8 cellular contexts compared by ENCODE assay signal in genomic region chr3:108588616-108589015, GRCh38. TPM values are rescaled to one million over a fixed set of nuclear protein-coding genes. Genes with fewer than 3 reads are reported as not detected.
DNase-seq lines count a peak whose midpoint lies in the region; ATAC-seq and TF ChIP-seq lines count a peak whose summit lies in the region.

No MANE protein-coding gene starts in this region.

- intact Hi-C loops in heart right ventricle (cut with DNase I), result no loop called here
- intact Hi-C loops in Right ventricle myocardium superior (cut with DNase I), result no loop called here
- intact Hi-C loops in left lung (cut with DNase I), result no loop called here

- H3K4me3 ChIP-seq in heart right ventricle (peak overlapping the region; percentile 55 to 86 (median 74)), left lung (peak overlapping the region; percentile 63 to 80), urinary bladder (ENCODE audit: low read depth, low read length) (peak overlapping the region; percentile 72)

- ATAC-seq in heart right ventricle (no peak), Right ventricle myocardium superior (ENCODE audit: poor library complexity) (no peak), left lung (no peak)
- no peak for ATAC-seq in activated T-helper 17 cell treated with anti-CD3 and anti-CD28 coated beads, Interleukin-2, amount 50 U/mL, for 72 hours (replicated peaks)

- TF ChIP-seq CTCF in heart right ventricle (IDR thresholded peaks at IDR 0.05), result no peak
- TF ChIP-seq CTCF in left lung (IDR thresholded peaks at IDR 0.05), result no peak

- no peaks in the 10 kb centered on the region for H3K27me3 ChIP-seq in heart right ventricle
- H3K27me3 ChIP-seq in left lung, result no peaks in the 10 kb centered on the region

- H3K27ac ChIP-seq in heart right ventricle (peak overlapping the region in 6 of 10 donors; percentile 83 to 98 (median 88)), left lung (peak overlapping the region; percentile 94), urinary bladder (ENCODE audit: low read depth) (no peak overlapping the region)

- H3K4me1 ChIP-seq in heart right ventricle, result peaks cover 2 to 30% (median 18%) of the 10 kb centered on the region in 9 donors
- peaks cover 3 to 20% of the 10 kb centered on the region in 2 donors for H3K4me1 ChIP-seq in left lung
- no peaks in the 10 kb centered on the region for H3K4me1 ChIP-seq in urinary bladder (ENCODE audit: insufficient read depth)

- peak overlapping the region; percentile 99 for H3K27ac Mint-ChIP-seq in activated T-helper 17 cell treated with anti-CD3 and anti-CD28 coated beads, Interleukin-2, amount 50 U/mL, for 72 hours

- peaks cover 26% of the 10 kb centered on the region for H3K4me1 Mint-ChIP-seq in activated T-helper 17 cell treated with anti-CD3 and anti-CD28 coated beads, Interleukin-2, amount 50 U/mL, for 72 hours

- no peaks in the 10 kb centered on the region for H3K9me3 Mint-ChIP-seq in activated T-helper 17 cell treated with anti-CD3 and anti-CD28 coated beads, Interleukin-2, amount 50 U/mL, for 72 hours

- H3K9me3 ChIP-seq in heart right ventricle (no peaks in the 10 kb centered on the region), left lung (no peaks in the 10 kb centered on the region)

- DNase-seq in heart right ventricle (no peak), Right ventricle myocardium superior (no peak), left lung (no peak), mucosa of gallbladder (ENCODE audit: low spot score) (no peak), dermis blood vessel endothelial cell (no peak), NCI-H774 (lab: John Stamatoyannopoulos, UW) (no peak)

- no peaks in the 10 kb centered on the region for H3K27me3 Mint-ChIP-seq in activated T-helper 17 cell treated with anti-CD3 and anti-CD28 coated beads, Interleukin-2, amount 50 U/mL, for 72 hours

- H3K36me3 ChIP-seq in heart right ventricle (peaks cover 0 to 10% (median 0%) of the 10 kb centered on the region in 9 donors), left lung (no peaks in the 10 kb centered on the region), urinary bladder (ENCODE audit: insufficient read depth) (no peaks in the 10 kb centered on the region)

- 2% methylated on average over 10 of the region's 10 CpGs for WGBS in heart right ventricle, 2 donors
- WGBS in urinary bladder, result under 1% methylated on average over 10 of the region's 10 CpGs

- H3K4me3 Mint-ChIP-seq in activated T-helper 17 cell treated with anti-CD3 and anti-CD28 coated beads, Interleukin-2, amount 50 U/mL, for 72 hours, result peak overlapping the region; percentile 99

- peaks cover 25% of the 10 kb centered on the region for H3K36me3 Mint-ChIP-seq in activated T-helper 17 cell treated with anti-CD3 and anti-CD28 coated beads, Interleukin-2, amount 50 U/mL, for 72 hours (ENCODE audit: low read depth)

RNA-seq across cellular contexts. Expression of gene CIP2A, which starts 0.6 kb away (rescaled TPM):
- 1 to 10 TPM; 1.4 to 3.3 (median 1.9) TPM for total RNA-seq in heart right ventricle
- under 1 TPM; 0.59 to 0.62 TPM for polyA plus RNA-seq in heart right ventricle
- total RNA-seq in Right ventricle myocardium superior, result 1.5 TPM
- total RNA-seq in activated T-helper 17 cell treated with anti-CD3 and anti-CD28 coated beads, Interleukin-2, amount 50 U/mL, for 72 hours, result 10 to 100 TPM; 35.4 to 55.7 TPM
- 1 to 10 TPM; 3.8 to 5.6 TPM for total RNA-seq in left lung
- 28.2 TPM for total RNA-seq in urinary bladder
- polyA plus RNA-seq in urinary bladder, result 2.6 TPM
- total RNA-seq in mucosa of gallbladder, result 2.5 TPM
- total RNA-seq in dermis blood vessel endothelial cell, result 11.7 and 35.1 TPM in 2 replicates

RNA-seq across cellular contexts. Expression of gene DZIP3, which starts 0.9 kb away (rescaled TPM):
- 10 to 100 TPM; 14.7 to 29.0 (median 19.5) TPM for total RNA-seq in heart right ventricle
- polyA plus RNA-seq in heart right ventricle, result 1 to 10 TPM; 3.0 to 6.4 TPM
- total RNA-seq in Right ventricle myocardium superior, result 14.3 TPM
- 10 to 100 TPM in 1 of 2 donors, 1 to 10 TPM in 1; 9.7 to 19.7 TPM for total RNA-seq in activated T-helper 17 cell treated with anti-CD3 and anti-CD28 coated beads, Interleukin-2, amount 50 U/mL, for 72 hours
- total RNA-seq in left lung, result 10 to 100 TPM; 11.5 to 12.1 TPM
- total RNA-seq in urinary bladder, result 39.2 TPM
- polyA plus RNA-seq in urinary bladder, result 8.2 TPM
- total RNA-seq in mucosa of gallbladder, result 11.5 TPM
- total RNA-seq in dermis blood vessel endothelial cell, result 3.1 and 6.8 TPM in 2 replicates
